ENCODE assay signal across 19 cellular contexts in the genomic region with DNA sequence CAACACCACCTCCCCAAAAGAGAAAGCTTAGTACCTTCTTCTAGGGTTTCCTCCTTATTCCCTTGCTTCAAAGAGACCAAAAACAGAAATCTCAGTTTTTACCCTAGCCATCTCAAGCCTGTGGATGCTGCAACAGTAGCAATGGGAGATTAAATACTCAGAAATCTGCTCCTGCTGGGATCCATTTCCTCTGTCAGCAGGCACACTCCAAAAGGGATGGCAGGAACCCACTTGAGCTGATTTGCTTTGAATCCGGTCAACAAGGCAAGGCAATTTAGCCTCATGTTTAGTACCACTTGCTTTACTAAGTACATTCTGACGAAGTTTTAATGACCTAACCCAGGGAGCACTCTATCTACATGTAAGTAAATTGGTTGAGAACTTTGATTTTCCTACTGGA.
"Had no signal": no experiment of that assay in that cellular context is flagged by ENCODE, and none has a peak within 500 bp of the region (broad histone marks: within the 10 kb centered on the region; RNA-seq: fewer than 3 reads in every experiment).

No MANE protein-coding gene starts in this region.

- H3K36me3 ChIP-seq: lower lobe of right lung, prostate gland, transverse colon had no signal

- H3K9me3 ChIP-seq: body of pancreas, lower lobe of right lung, prostate gland, transverse colon had no signal

- H3K4me3 ChIP-seq: body of pancreas, lower lobe of right lung, prostate gland, skin epidermis, transverse colon had no signal

- DNase-seq: activated CD4-positive, alpha-beta T cell treated with anti-CD3 and anti-CD28 coated beads, Interleukin-2, amount 10 ng/mL, durations not matched to agents 7 days and 5 days; activated CD8-positive, alpha-beta memory T cell treated with anti-CD3 and anti-CD28 coated beads, Interleukin-2, amount 50 U/mL, for 48 hours; activated naive CD8-positive, alpha-beta T cell treated with anti-CD3 and anti-CD28 coated beads for 36 hours; amygdala; body of pancreas; cortex of kidney; effector CD4-positive, alpha-beta T cell; foreskin fibroblast; hypothalamus; left cardiac atrium; lower lobe of right lung; nephron progenitor cell; right cardiac atrium; stimulated activated CD4-positive, alpha-beta T cell treated with anti-CD3 and anti-CD28 coated beads, Interleukin-15, amount 100 ng/mL, for 24 hours; stimulated activated CD4-positive, alpha-beta T cell treated with anti-CD3 and anti-CD28 coated beads, Interleukin-4, amount 100 ng/mL, for 4 hours; stimulated activated naive CD8-positive, alpha-beta T cell treated with anti-CD3 and anti-CD28 coated beads, Interleukin-15, Interleukin-2, amounts not matched to agents 100 U/mL and 50 U/mL, for 24 hours; transverse colon had no signal

- H3K27me3 ChIP-seq: body of pancreas, transverse colon had no signal
